Comparison of ENCODE assay signal across 8 cellular contexts in genomic region chr5:50744761-50745160, GRCh38.
A peak's percentile ranks its signal among the peaks of the same experiment; 100 is the strongest.
DNase-seq lines count a peak whose midpoint lies in the region; ATAC-seq and TF ChIP-seq lines count a peak whose summit lies in the region.

No MANE protein-coding gene starts in this region.

- H3K27me3 ChIP-seq in heart right ventricle: no peaks in the 10 kb centered on the region
- no peaks in the 10 kb centered on the region for H3K27me3 ChIP-seq in left ventricle myocardium inferior (ENCODE audit: low read depth)

- H3K9me3 ChIP-seq in heart right ventricle (no peaks in the 10 kb centered on the region), left ventricle myocardium inferior (replicated peaks) (no peaks in the 10 kb centered on the region)

- intact Hi-C loops in heart right ventricle (cut with DNase I): loop anchor here in 1 of 10 donors (10.0 kb wide), 1 partner anchor 80 kb away; the partner anchor contains the start of gene PARP8
- intact Hi-C loops in cardiac septum (cut with DNase I): loop anchor here (2.0 kb wide), 1 partner anchor 78 kb away; the partner anchor contains the start of gene PARP8
- intact Hi-C loops in left ventricle myocardium inferior (cut with micrococcal nuclease): no loop called here
- intact Hi-C loops in head of caudate nucleus (cut with DNase I): loop anchor here (10.0 kb wide), 1 partner anchor 80 kb away; the partner anchor contains the start of gene PARP8

- H3K36me3 ChIP-seq in heart right ventricle (no peaks in the 10 kb centered on the region), left ventricle myocardium inferior (no peaks in the 10 kb centered on the region)

- TF ChIP-seq CTCF in heart right ventricle (IDR thresholded peaks at IDR 0.05) (no peak), left ventricle myocardium inferior (IDR thresholded peaks at IDR 0.05; ENCODE audit: borderline replicate concordance) (no peak)

- peak overlapping the region in 8 of 10 donors; percentile 9 to 77 (median 35) for H3K27ac ChIP-seq in heart right ventricle
- H3K27ac ChIP-seq in left ventricle myocardium inferior (replicated peaks): peak overlapping the region; percentile 31
- H3K27ac ChIP-seq in substantia nigra (ENCODE audit: low read depth, low read length, poor library complexity, severe bottlenecking): no peak overlapping the region

- H3K4me3 ChIP-seq in heart right ventricle (peak overlapping the region in 8 of 10 donors; percentile 18 to 43 (median 38)), left ventricle myocardium inferior (peak overlapping the region; percentile 45)

- DNase-seq in heart right ventricle (no peak), cardiac septum (ENCODE audit: low spot score) (no peak), left ventricle myocardium inferior (no peak), superior temporal gyrus (ENCODE audit: extremely low spot score) (peak; percentile 52), substantia nigra (lab: John Stamatoyannopoulos, UW) (no peak), head of caudate nucleus (no peak)

- WGBS in heart right ventricle, 2 donors: 28 to 40% methylated on average over 2 of the region's 2 CpGs

- H3K4me1 ChIP-seq in heart right ventricle: peaks cover 0 to 42% (median 5%) of the 10 kb centered on the region in 9 donors
- peaks cover 17% of the 10 kb centered on the region for H3K4me1 ChIP-seq in left ventricle myocardium inferior

- ATAC-seq in heart right ventricle (peak in 5 of 8 donors; percentile 26 to 69 (median 55)), HG02970 (IDR thresholded peaks at IDR 0.05; ENCODE audit: low FRiP score, unreplicated experiment) (peak; percentile 52), SK-N-SH treated with all-trans-retinoic acid at 6 μM for 48 hours (peak; percentile 76)

TF ChIP-seq in SK-N-SH treated with all-trans-retinoic acid at 6 μM for 48 hours, 23 proteins besides CTCF, POLR2A, EP300 and RAD21:
- TF ChIP-seq ZNF565 (CRISPR knock-in tag; conservative IDR thresholded peaks at IDR 0.05; ENCODE audit: low read depth) (no peak), ZNF8 (CRISPR knock-in tag; IDR thresholded peaks at IDR 0.05) (peak; percentile 76), ARNTL (CRISPR knock-in tag; IDR thresholded peaks at IDR 0.05; ENCODE audit: borderline replicate concordance, low read depth) (no peak), CSDC2 (CRISPR knock-in tag; IDR thresholded peaks at IDR 0.05) (no peak), TCF4 (CRISPR knock-in tag; IDR thresholded peaks at IDR 0.05; ENCODE audit: borderline replicate concordance) (no peak), TOX (CRISPR knock-in tag; IDR thresholded peaks at IDR 0.05; ENCODE audit: borderline replicate concordance) (no peak), ISL1 (CRISPR knock-in tag; IDR thresholded peaks at IDR 0.05) (no peak), ZFP30 (CRISPR knock-in tag; IDR thresholded peaks at IDR 0.05) (no peak)
- TF ChIP-seq, protein P1, sequence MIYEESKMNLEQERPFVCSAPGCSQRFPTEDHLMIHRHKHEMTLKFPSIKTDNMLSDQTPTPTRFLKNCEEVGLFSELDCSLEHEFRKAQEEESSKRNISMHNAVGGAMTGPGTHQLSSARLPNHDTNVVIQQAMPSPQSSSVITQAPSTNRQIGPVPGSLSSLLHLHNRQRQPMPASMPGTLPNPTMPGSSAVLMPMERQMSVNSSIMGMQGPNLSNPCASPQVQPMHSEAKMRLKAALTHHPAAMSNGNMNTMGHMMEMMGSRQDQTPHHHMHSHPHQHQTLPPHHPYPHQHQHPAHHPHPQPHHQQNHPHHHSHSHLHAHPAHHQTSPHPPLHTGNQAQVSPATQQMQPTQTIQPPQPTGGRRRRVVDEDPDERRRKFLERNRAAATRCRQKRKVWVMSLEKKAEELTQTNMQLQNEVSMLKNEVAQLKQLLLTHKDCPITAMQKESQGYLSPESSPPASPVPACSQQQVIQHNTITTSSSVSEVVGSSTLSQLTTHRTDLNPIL (CRISPR knock-in tag; IDR thresholded peaks at IDR 0.05; ENCODE audit: low read depth): no peak
TF ChIP-seq in SK-N-SH treated with all-trans-retinoic acid at 6 μM for 48 hours: peak in this region for 1.
